9 cellular contexts compared by ENCODE assay signal in genomic region chr14:75653563-75653962, GRCh38.
"Had no signal": no experiment of that assay in that cellular context is flagged by ENCODE, and none has a peak within 500 bp of the region (broad histone marks: within the 10 kb centered on the region; RNA-seq: fewer than 3 reads in every experiment).

No MANE protein-coding gene starts in this region.

- H3K4me3 ChIP-seq: K562, SJCRH30 had no signal

- DNase-seq: NCI-H2029, NCI-H2081 treated with DMSO at 0.1 percent for 48 hours, NCI-H510A, NCI-H524 treated with DMSO at 0.1 percent for 48 hours had no signal

- H3K9me3 Mint-ChIP-seq: IgD-negative memory B cell had no signal

- H3K9me3 ChIP-seq: SJCRH30 had no signal

- H3K27ac ChIP-seq: KMS-11, RWPE1, SJCRH30 had no signal

- H3K27me3 ChIP-seq: SJCRH30 had no signal
